1 cellular context compared by ENCODE assay signal in genomic region chr10:86518781-86519180, GRCh38.
TF ChIP-seq lines count a peak whose summit lies in the region.

No MANE protein-coding gene starts in this region.

TF ChIP-seq in GM12878, 131 proteins besides CTCF, POLR2A, EP300 and RAD21:
- TF ChIP-seq LARP7 (IDR thresholded peaks at IDR 0.05) = no peak
- no peak for TF ChIP-seq ASH2L (IDR thresholded peaks at IDR 0.05; ENCODE audit: borderline replicate concordance, low read depth)
- TF ChIP-seq POLR2AphosphoS2 (IDR thresholded peaks at IDR 0.05; ENCODE audit: low read depth, low read length) = no peak
- TF ChIP-seq EED (IDR thresholded peaks at IDR 0.05; ENCODE audit: low read depth) = no peak
- no peak for TF ChIP-seq ZNF592 (IDR thresholded peaks at IDR 0.05)
- no peak for TF ChIP-seq BHLHE40 (IDR thresholded peaks at IDR 0.05; ENCODE audit: borderline replicate concordance in 1 of 2, low read depth in 2 of 2, low read length in 1 of 2)
- TF ChIP-seq GATAD2B (conservative IDR thresholded peaks at IDR 0.05; ENCODE audit: low read depth) = no peak
- no peak for TF ChIP-seq MEF2A (IDR thresholded peaks at IDR 0.05; ENCODE audit: insufficient read depth, low read depth, low read length)
TF ChIP-seq in GM12878: peak in this region for 0.
